ENCODE assay signal across 8 cellular contexts in genomic region chr19:3369337-3370213, GRCh38. TPM values are rescaled to one million over a fixed set of nuclear protein-coding genes. Genes with fewer than 3 reads are reported as not detected.
A peak's percentile ranks its signal among the peaks of the same experiment; 100 is the strongest.
DNase-seq lines count a peak whose midpoint lies in the region; ATAC-seq and TF ChIP-seq lines count a peak whose summit lies in the region.

No MANE protein-coding gene starts in this region.

- peak in 1 of 2 donors; percentile 39 for TF ChIP-seq POLR2A in tibial nerve (IDR thresholded peaks at IDR 0.05)

- peak in 1 of 2 donors; percentile 61 for TF ChIP-seq EP300 in tibial nerve (IDR thresholded peaks at IDR 0.05)

- peaks cover 0 to 50% (median 15%) of the 10 kb centered on the region in 4 donors for H3K4me1 Mint-ChIP-seq in CD4-positive, CD25-positive, alpha-beta regulatory T cell

- H3K27me3 ChIP-seq in CD4-positive, CD25-positive, alpha-beta regulatory T cell (ENCODE audit: control insufficient read depth, insufficient read depth, low read length): no peaks in the 10 kb centered on the region
- no peaks in the 10 kb centered on the region for H3K27me3 ChIP-seq in lung (ENCODE audit: control insufficient read depth, insufficient read depth)
- H3K27me3 ChIP-seq in tibial nerve: no peaks in the 10 kb centered on the region

- peaks cover 24% of the 10 kb centered on the region for H3K4me1 ChIP-seq in CD4-positive, CD25-positive, alpha-beta regulatory T cell (ENCODE audit: control insufficient read depth, insufficient read depth, low read length, poor library complexity, severe bottlenecking)
- H3K4me1 ChIP-seq in lung (ENCODE audit: control insufficient read depth in 2 of 2, insufficient read depth in 2 of 2, low read length in 2 of 2) (peaks cover 4 to 21% of the 10 kb centered on the region in 2 donors), tibial nerve (peaks cover 0 to 84% (median 39%) of the 10 kb centered on the region in 4 donors)

- H3K4me3 ChIP-seq in CD4-positive, CD25-positive, alpha-beta regulatory T cell (ENCODE audit: low read depth, low read length): no peak overlapping the region
- H3K4me3 ChIP-seq in lung (peak overlapping the region; percentile 16), tibial nerve (peak overlapping the region; percentile 87 to 99 (median 96))

- peak in 1 of 2 donors; percentile 28 for ATAC-seq in CD4-positive, CD25-positive, alpha-beta regulatory T cell (ENCODE audit: low read depth in 2 of 2)
- peak; percentile 29 for ATAC-seq in lung (ENCODE audit: insufficient read depth, low FRiP score)
- no peak for ATAC-seq in HG02623 (IDR thresholded peaks at IDR 0.05; ENCODE audit: unreplicated experiment)

- H3K9me3 ChIP-seq in CD4-positive, CD25-positive, alpha-beta regulatory T cell (ENCODE audit: control insufficient read depth in 2 of 2, low read length in 2 of 2): no peaks in the 10 kb centered on the region
- no peaks in the 10 kb centered on the region for H3K9me3 ChIP-seq in lung (ENCODE audit: control insufficient read depth in 2 of 2, insufficient read depth in 1 of 2, low read length in 1 of 2)
- no peaks in the 10 kb centered on the region for H3K9me3 ChIP-seq in tibial nerve

- peaks cover 26% of the 10 kb centered on the region for H3K27me3 Mint-ChIP-seq in CD4-positive, CD25-positive, alpha-beta regulatory T cell

- no peaks in the 10 kb centered on the region for H3K9me3 Mint-ChIP-seq in CD4-positive, CD25-positive, alpha-beta regulatory T cell

- H3K4me3 Mint-ChIP-seq in CD4-positive, CD25-positive, alpha-beta regulatory T cell: peak overlapping the region; percentile 43 to 88 (median 60)

- no peak for DNase-seq in CD4-positive, CD25-positive, alpha-beta regulatory T cell
- DNase-seq in M059J (ENCODE audit: low read depth): peak; percentile 60
- DNase-seq in lung (ENCODE audit: low spot score): no peak
- DNase-seq in tibial nerve (ENCODE audit: low spot score in 2 of 2): no peak
- no peak for DNase-seq in GM19240 (ENCODE audit: insufficient read length, low spot score)
- no peak for DNase-seq in NCI-H2107 (lab: John Stamatoyannopoulos, UW)

- peak overlapping the region; percentile 66 to 93 (median 73) for H3K27ac Mint-ChIP-seq in CD4-positive, CD25-positive, alpha-beta regulatory T cell

- WGBS in lung, 2 donors: 16 to 25% methylated on average over 38 to 42 of the region's 42 CpGs
- WGBS in tibial nerve, 2 donors: 12 to 14% methylated on average over 41 of the region's 42 CpGs

- no peaks in the 10 kb centered on the region for H3K36me3 Mint-ChIP-seq in CD4-positive, CD25-positive, alpha-beta regulatory T cell

- H3K27ac ChIP-seq in CD4-positive, CD25-positive, alpha-beta regulatory T cell (ENCODE audit: insufficient read depth, low read length, poor library complexity, severe bottlenecking): no peak overlapping the region
- H3K27ac ChIP-seq in cingulate gyrus (ENCODE audit: low read depth, low read length) (peak overlapping the region; percentile 88), lung (ENCODE audit: low read depth in 1 of 2, low read length in 1 of 2) (peak overlapping the region; percentile 86 to 95), tibial nerve (peak overlapping the region; percentile 92 to 100 (median 98))

- H3K36me3 ChIP-seq in CD4-positive, CD25-positive, alpha-beta regulatory T cell (ENCODE audit: control insufficient read depth, insufficient read depth, low read length): no peaks in the 10 kb centered on the region
- H3K36me3 ChIP-seq in lung (ENCODE audit: control insufficient read depth in 2 of 2, insufficient read depth in 2 of 2, low read length in 2 of 2) (peaks cover 0 to 6% of the 10 kb centered on the region in 2 donors), tibial nerve (no peaks in the 10 kb centered on the region)

- TF ChIP-seq CTCF in lung (IDR thresholded peaks at IDR 0.05; ENCODE audit: control extremely low read depth, extremely low read depth) (no peak), tibial nerve (IDR thresholded peaks at IDR 0.05) (peak in 1 of 5 experiments; percentile 25)

RNA-seq across cellular contexts. Expression of gene NFIC, which starts 3.2 kb away (rescaled TPM):
- 17.8 TPM for total RNA-seq in CD4-positive, CD25-positive, alpha-beta regulatory T cell
- 1 to 10 TPM; 3.7 to 5.8 (median 4.0) TPM for polyA plus RNA-seq in CD4-positive, CD25-positive, alpha-beta regulatory T cell
- total RNA-seq in M059J (2014; rRNA removed; shearing (Covaris generic)): 26.5 and 56.9 TPM in 2 replicates
- 100 to 1,000 TPM in 1 of 2 donors, 10 to 100 TPM in 1; 43.9 to 208 TPM for total RNA-seq in lung
- polyA plus RNA-seq in lung: 10 to 100 TPM; 40.4 to 55.6 TPM
- 100 to 1,000 TPM; 138 to 200 (median 160) TPM for total RNA-seq in tibial nerve
